ENCODE assay signal across 1 cellular context in the genomic region with DNA sequence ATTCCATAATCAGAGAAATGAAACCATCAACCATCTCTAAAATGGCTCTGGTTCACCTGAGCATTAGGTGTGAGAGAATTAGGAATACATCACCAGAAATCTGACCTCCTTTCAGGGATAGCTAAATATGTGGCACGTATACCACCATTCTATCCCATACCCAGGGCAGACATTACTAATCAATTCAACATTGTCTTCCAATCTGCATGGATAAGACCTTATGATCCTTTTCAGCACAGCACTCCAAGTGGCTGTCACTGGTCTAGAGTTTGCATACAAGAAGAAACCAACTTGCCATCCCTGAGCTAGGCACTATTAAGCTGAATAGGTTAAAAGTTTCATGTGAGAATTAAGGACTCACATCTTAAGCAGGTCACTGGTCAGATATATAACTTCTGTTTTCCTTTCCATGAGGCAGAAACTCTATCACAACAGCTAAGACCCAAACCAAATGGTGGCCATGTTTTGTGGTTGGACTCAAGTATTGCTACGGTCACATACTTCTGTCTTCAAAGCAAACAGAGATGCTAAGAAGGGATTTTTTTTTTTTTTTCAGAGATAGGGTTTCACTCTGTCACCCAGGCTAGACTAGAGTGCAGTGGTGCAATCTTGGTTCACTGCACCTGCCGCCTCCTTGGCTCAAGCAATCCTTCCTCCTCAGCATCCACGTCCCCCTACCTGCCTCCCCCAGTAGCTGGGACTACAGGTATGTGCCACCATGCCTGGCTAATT.
TF ChIP-seq lines count a peak whose summit lies in the region.

No MANE protein-coding gene starts in this region.

TF ChIP-seq in IMR-90, 13 proteins besides CTCF, POLR2A, EP300 and RAD21:
- TF ChIP-seq MAZ (IDR thresholded peaks at IDR 0.05; ENCODE audit: borderline replicate concordance, low read depth, low read length) (no peak), RCOR1 (IDR thresholded peaks at IDR 0.05; ENCODE audit: insufficient replicate concordance, low read length) (no peak), NFE2L2 (IDR thresholded peaks at IDR 0.05; ENCODE audit: low read depth, low read length) (no peak), BHLHE40 (IDR thresholded peaks at IDR 0.05; ENCODE audit: low read depth, low read length) (no peak), USF2 (IDR thresholded peaks at IDR 0.05; ENCODE audit: low read depth, low read length) (no peak), FOS (IDR thresholded peaks at IDR 0.05; ENCODE audit: low read depth, low read length) (no peak), MXI1 (IDR thresholded peaks at IDR 0.05; ENCODE audit: borderline replicate concordance, low read depth, low read length) (no peak), CHD1 (IDR thresholded peaks at IDR 0.05; ENCODE audit: low read depth, low read length) (no peak), RFX5 (IDR thresholded peaks at IDR 0.05; ENCODE audit: low read depth, low read length) (no peak)
